ENCODE assay signal across 28 cellular contexts in the genomic region with DNA sequence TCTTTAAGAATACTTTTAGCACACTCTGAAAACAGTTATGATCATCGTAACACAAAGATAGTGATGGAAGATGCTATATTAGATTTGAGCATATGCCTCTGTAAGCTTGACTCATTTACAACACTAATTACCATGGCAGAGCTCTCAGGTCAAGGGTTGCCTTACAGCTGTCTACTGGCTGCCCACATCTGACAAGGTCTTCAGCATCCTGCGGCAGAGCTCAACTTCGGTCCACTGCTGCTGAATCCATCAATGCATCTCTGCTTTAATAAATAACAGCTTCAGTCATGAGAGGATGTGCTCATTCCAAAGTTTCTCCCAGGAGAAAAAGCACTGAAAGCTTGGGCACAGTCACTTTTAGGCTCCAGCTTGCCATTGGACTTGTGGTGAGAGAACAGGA.
"Had no signal": no experiment of that assay in that cellular context is flagged by ENCODE, and none has a peak within 500 bp of the region (broad histone marks: within the 10 kb centered on the region; RNA-seq: fewer than 3 reads in every experiment).

No MANE protein-coding gene starts in this region.

- H3K4me3 ChIP-seq: left lung, lower lobe of right lung, neural progenitor cell, ovary, right atrium auricular region, right lobe of liver, smooth muscle cell, tibial nerve, uterus had no signal

- DNase-seq: hypothalamus; immature natural killer cell; kidney; left colon; left lung; lower lobe of right lung; mammary epithelial cell; mesenchymal stem cell; naive B cell; natural killer cell; ovary; right lobe of liver; stimulated activated CD4-positive, alpha-beta T cell treated with anti-CD3 and anti-CD28 coated beads, Interleukin-1b, Interleukin-23, amount 100 ng/mL, for 48 hours; stimulated activated CD4-positive, alpha-beta T cell treated with anti-CD3 and anti-CD28 coated beads, Interleukin-2, amount 100 ng/mL, for 48 hours; stimulated activated CD4-positive, alpha-beta T cell treated with anti-CD3 and anti-CD28 coated beads, Interleukin-4, amount 100 ng/mL, for 4 hours; stimulated activated CD8-positive, alpha-beta memory T cell treated with anti-CD3 and anti-CD28 coated beads, Interleukin-4, amount 100 ng/mL, for 48 hours; stimulated activated naive CD4-positive, alpha-beta T cell treated with Interleukin-2 at 50 U/mL for 16 hours; stimulated activated naive CD8-positive, alpha-beta T cell treated with anti-CD3 and anti-CD28 coated beads, Interleukin-15, amount 100 ng/mL, for 72 hours; substantia nigra; uterus had no signal

- H3K4me3 Mint-ChIP-seq: immature natural killer cell; naive B cell; natural killer cell; neural progenitor cell; stimulated activated memory B cell treated with anti-CD40 and anti-IgM and Interleukin-4, amounts not matched to agents 10 μg/mL and 1 μg/mL and 100 μg/mL, for 72 hours; stimulated activated naive CD8-positive, alpha-beta T cell treated with anti-CD3 and anti-CD28 coated beads, Interleukin-15, amount 100 ng/mL, for 72 hours; type B pancreatic cell had no signal

- H3K4me1 Mint-ChIP-seq: immature natural killer cell; naive B cell; natural killer cell; stimulated activated memory B cell treated with anti-CD40 and anti-IgM and Interleukin-4, amounts not matched to agents 10 μg/mL and 1 μg/mL and 100 μg/mL, for 72 hours; stimulated activated naive CD8-positive, alpha-beta T cell treated with anti-CD3 and anti-CD28 coated beads, Interleukin-15, amount 100 ng/mL, for 72 hours had no signal

- H3K4me2 ChIP-seq: neural progenitor cell, smooth muscle cell had no signal

- H3K27ac ChIP-seq: left lung, lower lobe of right lung, neural progenitor cell, ovary, right atrium auricular region, right lobe of liver, tibial nerve, uterus had no signal

- H3K27me3 ChIP-seq: left lung, neural progenitor cell, ovary, right atrium auricular region, right lobe of liver, tibial nerve, uterus had no signal

- H3K36me3 Mint-ChIP-seq: naive B cell; natural killer cell; neural progenitor cell; stimulated activated memory B cell treated with anti-CD40 and anti-IgM and Interleukin-4, amounts not matched to agents 10 μg/mL and 1 μg/mL and 100 μg/mL, for 72 hours; type B pancreatic cell had no signal

- H2AFZ ChIP-seq: neural progenitor cell had no signal

- H3K9me3 Mint-ChIP-seq: naive B cell; neural progenitor cell; stimulated activated memory B cell treated with anti-CD40 and anti-IgM and Interleukin-4, amounts not matched to agents 10 μg/mL and 1 μg/mL and 100 μg/mL, for 72 hours; type B pancreatic cell had no signal

- H3K4me1 ChIP-seq: left lung, lower lobe of right lung, right atrium auricular region, right lobe of liver, tibial nerve, uterus had no signal

- FAIRE-seq: islet of Langerhans had no signal

- H3K27me3 Mint-ChIP-seq: stimulated activated naive CD8-positive, alpha-beta T cell treated with anti-CD3 and anti-CD28 coated beads, Interleukin-15, amount 100 ng/mL, for 72 hours had no signal

- H3K9me3 ChIP-seq: left lung, lower lobe of right lung, ovary, right atrium auricular region, right lobe of liver, tibial nerve, uterus had no signal

- ATAC-seq: left colon; left lung; lower lobe of right lung; natural killer cell; right lobe of liver; stimulated activated memory B cell treated with anti-CD40 and anti-IgM and Interleukin-4, amounts not matched to agents 10 μg/mL and 1 μg/mL and 100 μg/mL, for 72 hours; stimulated activated naive CD8-positive, alpha-beta T cell treated with anti-CD3 and anti-CD28 coated beads, Interleukin-15, amount 100 ng/mL, for 72 hours had no signal

- H3K27ac Mint-ChIP-seq: immature natural killer cell; naive B cell; natural killer cell; neural progenitor cell; progenitor cell of endocrine pancreas; stimulated activated memory B cell treated with anti-CD40 and anti-IgM and Interleukin-4, amounts not matched to agents 10 μg/mL and 1 μg/mL and 100 μg/mL, for 72 hours; stimulated activated naive CD8-positive, alpha-beta T cell treated with anti-CD3 and anti-CD28 coated beads, Interleukin-15, amount 100 ng/mL, for 72 hours; type B pancreatic cell had no signal

- H3K36me3 ChIP-seq: left lung, lower lobe of right lung, neural progenitor cell, ovary, right atrium auricular region, right lobe of liver, tibial nerve, uterus had no signal
